ENCODE assay signal across 1 cellular context in the genomic region with DNA sequence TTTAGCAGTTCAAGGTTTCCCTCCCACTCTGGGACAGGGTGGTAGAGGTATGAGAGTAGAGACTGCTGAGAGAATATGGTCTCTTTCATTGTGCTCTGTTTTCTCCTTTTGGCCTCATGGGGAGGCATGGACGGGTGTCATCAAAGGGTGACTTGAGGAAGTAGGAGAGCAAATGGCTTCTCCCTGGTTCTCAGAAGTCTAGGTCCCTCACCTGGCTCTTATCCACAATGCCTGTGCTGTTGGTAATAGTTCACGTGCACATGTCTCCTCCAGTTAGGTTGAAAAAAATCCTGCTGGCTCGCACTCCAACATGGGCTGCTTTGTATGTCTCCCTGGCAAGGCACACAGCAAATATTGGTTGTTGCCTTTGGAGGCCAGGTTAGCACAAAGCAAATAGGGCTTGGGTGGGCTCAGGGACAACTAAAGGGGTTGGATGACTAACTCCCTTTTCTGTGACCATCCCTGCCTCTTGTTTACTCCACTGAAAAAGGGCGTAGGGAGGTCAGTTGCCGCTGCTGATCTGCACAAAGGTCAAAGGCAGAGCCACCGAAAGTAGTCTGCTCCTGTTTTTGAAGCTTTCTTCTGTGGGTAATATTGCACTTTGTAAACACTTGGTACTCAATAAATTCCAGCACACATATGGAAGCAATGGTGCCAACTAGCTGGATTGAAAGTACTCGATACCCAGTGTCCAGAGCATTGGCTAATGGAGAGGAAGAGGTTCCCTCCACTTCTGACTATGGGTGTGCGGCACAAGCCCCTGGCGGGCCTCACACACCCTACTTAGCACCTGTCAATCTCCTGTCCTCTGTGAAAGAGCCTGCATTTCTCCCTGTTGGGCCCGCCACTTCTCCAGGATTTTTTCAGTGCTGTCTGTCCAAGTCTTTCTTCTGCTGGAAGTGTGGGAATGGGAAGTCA.
TF ChIP-seq lines count a peak whose summit lies in the region.

No MANE protein-coding gene starts in this region.

TF ChIP-seq in HepG2, 621 proteins besides CTCF, POLR2A, EP300 and RAD21 (continued from another document and continues in another):
- TF ChIP-seq, protein P1, sequence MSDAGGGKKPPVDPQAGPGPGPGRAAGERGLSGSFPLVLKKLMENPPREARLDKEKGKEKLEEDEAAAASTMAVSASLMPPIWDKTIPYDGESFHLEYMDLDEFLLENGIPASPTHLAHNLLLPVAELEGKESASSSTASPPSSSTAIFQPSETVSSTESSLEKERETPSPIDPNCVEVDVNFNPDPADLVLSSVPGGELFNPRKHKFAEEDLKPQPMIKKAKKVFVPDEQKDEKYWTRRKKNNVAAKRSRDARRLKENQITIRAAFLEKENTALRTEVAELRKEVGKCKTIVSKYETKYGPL (CRISPR knock-in tag; IDR thresholded peaks at IDR 0.05): no peak
- TF ChIP-seq ZNF724P (CRISPR knock-in tag; IDR thresholded peaks at IDR 0.05; ENCODE audit: borderline replicate concordance): no peak
- TF ChIP-seq, protein P2, sequence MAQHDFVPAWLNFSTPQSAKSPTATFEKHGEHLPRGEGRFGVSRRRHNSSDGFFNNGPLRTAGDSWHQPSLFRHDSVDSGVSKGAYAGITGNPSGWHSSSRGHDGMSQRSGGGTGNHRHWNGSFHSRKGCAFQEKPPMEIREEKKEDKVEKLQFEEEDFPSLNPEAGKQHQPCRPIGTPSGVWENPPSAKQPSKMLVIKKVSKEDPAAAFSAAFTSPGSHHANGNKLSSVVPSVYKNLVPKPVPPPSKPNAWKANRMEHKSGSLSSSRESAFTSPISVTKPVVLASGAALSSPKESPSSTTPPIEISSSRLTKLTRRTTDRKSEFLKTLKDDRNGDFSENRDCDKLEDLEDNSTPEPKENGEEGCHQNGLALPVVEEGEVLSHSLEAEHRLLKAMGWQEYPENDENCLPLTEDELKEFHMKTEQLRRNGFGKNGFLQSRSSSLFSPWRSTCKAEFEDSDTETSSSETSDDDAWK (CRISPR knock-in tag; IDR thresholded peaks at IDR 0.05): no peak
- TF ChIP-seq, protein P3, sequence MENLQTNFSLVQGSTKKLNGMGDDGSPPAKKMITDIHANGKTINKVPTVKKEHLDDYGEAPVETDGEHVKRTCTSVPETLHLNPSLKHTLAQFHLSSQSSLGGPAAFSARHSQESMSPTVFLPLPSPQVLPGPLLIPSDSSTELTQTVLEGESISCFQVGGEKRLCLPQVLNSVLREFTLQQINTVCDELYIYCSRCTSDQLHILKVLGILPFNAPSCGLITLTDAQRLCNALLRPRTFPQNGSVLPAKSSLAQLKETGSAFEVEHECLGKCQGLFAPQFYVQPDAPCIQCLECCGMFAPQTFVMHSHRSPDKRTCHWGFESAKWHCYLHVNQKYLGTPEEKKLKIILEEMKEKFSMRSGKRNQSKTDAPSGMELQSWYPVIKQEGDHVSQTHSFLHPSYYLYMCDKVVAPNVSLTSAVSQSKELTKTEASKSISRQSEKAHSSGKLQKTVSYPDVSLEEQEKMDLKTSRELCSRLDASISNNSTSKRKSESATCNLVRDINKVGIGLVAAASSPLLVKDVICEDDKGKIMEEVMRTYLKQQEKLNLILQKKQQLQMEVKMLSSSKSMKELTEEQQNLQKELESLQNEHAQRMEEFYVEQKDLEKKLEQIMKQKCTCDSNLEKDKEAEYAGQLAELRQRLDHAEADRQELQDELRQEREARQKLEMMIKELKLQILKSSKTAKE (CRISPR knock-in tag; IDR thresholded peaks at IDR 0.05; ENCODE audit: borderline replicate concordance): peak; percentile 94
- TF ChIP-seq, protein P4, sequence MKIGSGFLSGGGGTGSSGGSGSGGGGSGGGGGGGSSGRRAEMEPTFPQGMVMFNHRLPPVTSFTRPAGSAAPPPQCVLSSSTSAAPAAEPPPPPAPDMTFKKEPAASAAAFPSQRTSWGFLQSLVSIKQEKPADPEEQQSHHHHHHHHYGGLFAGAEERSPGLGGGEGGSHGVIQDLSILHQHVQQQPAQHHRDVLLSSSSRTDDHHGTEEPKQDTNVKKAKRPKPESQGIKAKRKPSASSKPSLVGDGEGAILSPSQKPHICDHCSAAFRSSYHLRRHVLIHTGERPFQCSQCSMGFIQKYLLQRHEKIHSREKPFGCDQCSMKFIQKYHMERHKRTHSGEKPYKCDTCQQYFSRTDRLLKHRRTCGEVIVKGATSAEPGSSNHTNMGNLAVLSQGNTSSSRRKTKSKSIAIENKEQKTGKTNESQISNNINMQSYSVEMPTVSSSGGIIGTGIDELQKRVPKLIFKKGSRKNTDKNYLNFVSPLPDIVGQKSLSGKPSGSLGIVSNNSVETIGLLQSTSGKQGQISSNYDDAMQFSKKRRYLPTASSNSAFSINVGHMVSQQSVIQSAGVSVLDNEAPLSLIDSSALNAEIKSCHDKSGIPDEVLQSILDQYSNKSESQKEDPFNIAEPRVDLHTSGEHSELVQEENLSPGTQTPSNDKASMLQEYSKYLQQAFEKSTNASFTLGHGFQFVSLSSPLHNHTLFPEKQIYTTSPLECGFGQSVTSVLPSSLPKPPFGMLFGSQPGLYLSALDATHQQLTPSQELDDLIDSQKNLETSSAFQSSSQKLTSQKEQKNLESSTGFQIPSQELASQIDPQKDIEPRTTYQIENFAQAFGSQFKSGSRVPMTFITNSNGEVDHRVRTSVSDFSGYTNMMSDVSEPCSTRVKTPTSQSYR (CRISPR knock-in tag; IDR thresholded peaks at IDR 0.05; ENCODE audit: borderline replicate concordance): peak; percentile 59; the same call in 1 of the 2 replicates
- no peak for TF ChIP-seq ZFP36L2 (CRISPR knock-in tag; IDR thresholded peaks at IDR 0.05)
- no peak for TF ChIP-seq KLF13 (CRISPR knock-in tag; IDR thresholded peaks at IDR 0.05)
- TF ChIP-seq REXO4 (CRISPR knock-in tag; IDR thresholded peaks at IDR 0.05; ENCODE audit: borderline replicate concordance): no peak
- peak; percentile 97 for TF ChIP-seq ASH2L (IDR thresholded peaks at IDR 0.05; ENCODE audit: insufficient read length, low read depth, low read length)
- peak; percentile 75 for TF ChIP-seq NFIC (IDR thresholded peaks at IDR 0.05; ENCODE audit: low read length)
- TF ChIP-seq ZSCAN31 (CRISPR knock-in tag; IDR thresholded peaks at IDR 0.05; ENCODE audit: low read depth): no peak; the same call in 1 of the 2 replicates
- TF ChIP-seq, protein P5, sequence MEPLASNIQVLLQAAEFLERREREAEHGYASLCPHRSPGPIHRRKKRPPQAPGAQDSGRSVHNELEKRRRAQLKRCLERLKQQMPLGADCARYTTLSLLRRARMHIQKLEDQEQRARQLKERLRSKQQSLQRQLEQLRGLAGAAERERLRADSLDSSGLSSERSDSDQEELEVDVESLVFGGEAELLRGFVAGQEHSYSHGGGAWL (CRISPR knock-in tag; IDR thresholded peaks at IDR 0.05): 0 out of 2 replicates have a peak, but pooled peaks have one; percentile 44
- peak; percentile 85 for TF ChIP-seq MED1 (CRISPR knock-in tag; IDR thresholded peaks at IDR 0.05)
- peak; percentile 91 for TF ChIP-seq DPF2 (CRISPR knock-in tag; IDR thresholded peaks at IDR 0.05; ENCODE audit: borderline replicate concordance, low read depth)
- TF ChIP-seq, protein P6, sequence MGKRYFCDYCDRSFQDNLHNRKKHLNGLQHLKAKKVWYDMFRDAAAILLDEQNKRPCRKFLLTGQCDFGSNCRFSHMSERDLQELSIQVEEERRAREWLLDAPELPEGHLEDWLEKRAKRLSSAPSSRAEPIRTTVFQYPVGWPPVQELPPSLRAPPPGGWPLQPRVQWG (CRISPR knock-in tag; IDR thresholded peaks at IDR 0.05; ENCODE audit: borderline replicate concordance, low read depth): no peak
- TF ChIP-seq, protein P7, sequence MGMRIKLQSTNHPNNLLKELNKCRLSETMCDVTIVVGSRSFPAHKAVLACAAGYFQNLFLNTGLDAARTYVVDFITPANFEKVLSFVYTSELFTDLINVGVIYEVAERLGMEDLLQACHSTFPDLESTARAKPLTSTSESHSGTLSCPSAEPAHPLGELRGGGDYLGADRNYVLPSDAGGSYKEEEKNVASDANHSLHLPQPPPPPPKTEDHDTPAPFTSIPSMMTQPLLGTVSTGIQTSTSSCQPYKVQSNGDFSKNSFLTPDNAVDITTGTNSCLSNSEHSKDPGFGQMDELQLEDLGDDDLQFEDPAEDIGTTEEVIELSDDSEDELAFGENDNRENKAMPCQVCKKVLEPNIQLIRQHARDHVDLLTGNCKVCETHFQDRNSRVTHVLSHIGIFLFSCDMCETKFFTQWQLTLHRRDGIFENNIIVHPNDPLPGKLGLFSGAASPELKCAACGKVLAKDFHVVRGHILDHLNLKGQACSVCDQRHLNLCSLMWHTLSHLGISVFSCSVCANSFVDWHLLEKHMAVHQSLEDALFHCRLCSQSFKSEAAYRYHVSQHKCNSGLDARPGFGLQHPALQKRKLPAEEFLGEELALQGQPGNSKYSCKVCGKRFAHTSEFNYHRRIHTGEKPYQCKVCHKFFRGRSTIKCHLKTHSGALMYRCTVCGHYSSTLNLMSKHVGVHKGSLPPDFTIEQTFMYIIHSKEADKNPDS (CRISPR knock-in tag; IDR thresholded peaks at IDR 0.05): peak; percentile 54; the same call in 1 of the 2 replicates
- TF ChIP-seq ZNF776 (CRISPR knock-in tag; IDR thresholded peaks at IDR 0.05): no peak
- no peak for TF ChIP-seq CAMTA2 (CRISPR knock-in tag; IDR thresholded peaks at IDR 0.05; ENCODE audit: borderline replicate concordance)
- TF ChIP-seq, protein P8, sequence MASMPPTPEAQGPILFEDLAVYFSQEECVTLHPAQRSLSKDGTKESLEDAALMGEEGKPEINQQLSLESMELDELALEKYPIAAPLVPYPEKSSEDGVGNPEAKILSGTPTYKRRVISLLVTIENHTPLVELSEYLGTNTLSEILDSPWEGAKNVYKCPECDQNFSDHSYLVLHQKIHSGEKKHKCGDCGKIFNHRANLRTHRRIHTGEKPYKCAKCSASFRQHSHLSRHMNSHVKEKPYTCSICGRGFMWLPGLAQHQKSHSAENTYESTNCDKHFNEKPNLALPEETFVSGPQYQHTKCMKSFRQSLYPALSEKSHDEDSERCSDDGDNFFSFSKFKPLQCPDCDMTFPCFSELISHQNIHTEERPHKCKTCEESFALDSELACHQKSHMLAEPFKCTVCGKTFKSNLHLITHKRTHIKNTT (CRISPR knock-in tag; IDR thresholded peaks at IDR 0.05): no peak
- TF ChIP-seq MEF2D (CRISPR knock-in tag; IDR thresholded peaks at IDR 0.05): peak; percentile 90
- TF ChIP-seq PTBP1 (IDR thresholded peaks at IDR 0.05; ENCODE audit: low read depth, low read length, poor library complexity, severe bottlenecking): no peak
- no peak for TF ChIP-seq TP53 (CRISPR knock-in tag; conservative IDR thresholded peaks at IDR 0.05)
- 0 out of 2 replicates have a peak, but pooled peaks have one; percentile 40 for TF ChIP-seq CBFB (CRISPR knock-in tag; IDR thresholded peaks at IDR 0.05)
- TF ChIP-seq ZNF75D (CRISPR knock-in tag; IDR thresholded peaks at IDR 0.05; ENCODE audit: borderline replicate concordance): no peak
- TF ChIP-seq ZKSCAN8 (CRISPR knock-in tag; IDR thresholded peaks at IDR 0.05; ENCODE audit: borderline replicate concordance): peak; percentile 100
- peak; percentile 96; the same call in 1 of the 2 replicates for TF ChIP-seq ZNF614 (CRISPR knock-in tag; IDR thresholded peaks at IDR 0.05; ENCODE audit: borderline replicate concordance)
- TF ChIP-seq, protein P9, sequence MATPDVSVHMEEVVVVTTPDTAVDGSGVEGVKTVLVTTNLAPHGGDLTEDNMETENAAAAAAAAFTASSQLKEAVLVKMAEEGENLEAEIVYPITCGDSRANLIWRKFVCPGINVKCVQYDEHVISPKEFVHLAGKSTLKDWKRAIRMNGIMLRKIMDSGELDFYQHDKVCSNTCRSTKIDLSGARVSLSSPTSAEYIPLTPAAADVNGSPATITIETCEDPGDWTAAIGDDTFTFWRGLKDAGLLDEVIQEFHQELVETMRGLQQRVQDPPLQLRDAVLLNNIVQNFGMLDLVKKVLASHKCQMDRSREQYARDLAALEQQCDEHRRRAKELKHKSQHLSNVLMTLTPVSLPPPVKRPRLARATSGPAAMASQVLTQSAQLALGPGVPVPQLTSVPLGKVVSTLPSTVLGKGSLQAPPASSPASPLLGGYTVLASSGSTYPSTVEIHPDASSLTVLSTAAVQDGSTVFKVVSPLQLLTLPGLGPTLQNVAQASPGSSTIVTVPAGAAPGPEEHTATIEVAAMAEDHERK (CRISPR knock-in tag; IDR thresholded peaks at IDR 0.05; ENCODE audit: low read depth): no peak
- 0 out of 2 replicates have a peak, but pooled peaks have one; percentile 28 for TF ChIP-seq KDM5B (CRISPR knock-in tag; IDR thresholded peaks at IDR 0.05; ENCODE audit: borderline replicate concordance)
- no peak for TF ChIP-seq ZNF207 (IDR thresholded peaks at IDR 0.05; ENCODE audit: borderline replicate concordance)
- peak; percentile 65; the same call in 1 of the 2 replicates for TF ChIP-seq ZFY (CRISPR knock-in tag; IDR thresholded peaks at IDR 0.05)
- TF ChIP-seq, protein P10, sequence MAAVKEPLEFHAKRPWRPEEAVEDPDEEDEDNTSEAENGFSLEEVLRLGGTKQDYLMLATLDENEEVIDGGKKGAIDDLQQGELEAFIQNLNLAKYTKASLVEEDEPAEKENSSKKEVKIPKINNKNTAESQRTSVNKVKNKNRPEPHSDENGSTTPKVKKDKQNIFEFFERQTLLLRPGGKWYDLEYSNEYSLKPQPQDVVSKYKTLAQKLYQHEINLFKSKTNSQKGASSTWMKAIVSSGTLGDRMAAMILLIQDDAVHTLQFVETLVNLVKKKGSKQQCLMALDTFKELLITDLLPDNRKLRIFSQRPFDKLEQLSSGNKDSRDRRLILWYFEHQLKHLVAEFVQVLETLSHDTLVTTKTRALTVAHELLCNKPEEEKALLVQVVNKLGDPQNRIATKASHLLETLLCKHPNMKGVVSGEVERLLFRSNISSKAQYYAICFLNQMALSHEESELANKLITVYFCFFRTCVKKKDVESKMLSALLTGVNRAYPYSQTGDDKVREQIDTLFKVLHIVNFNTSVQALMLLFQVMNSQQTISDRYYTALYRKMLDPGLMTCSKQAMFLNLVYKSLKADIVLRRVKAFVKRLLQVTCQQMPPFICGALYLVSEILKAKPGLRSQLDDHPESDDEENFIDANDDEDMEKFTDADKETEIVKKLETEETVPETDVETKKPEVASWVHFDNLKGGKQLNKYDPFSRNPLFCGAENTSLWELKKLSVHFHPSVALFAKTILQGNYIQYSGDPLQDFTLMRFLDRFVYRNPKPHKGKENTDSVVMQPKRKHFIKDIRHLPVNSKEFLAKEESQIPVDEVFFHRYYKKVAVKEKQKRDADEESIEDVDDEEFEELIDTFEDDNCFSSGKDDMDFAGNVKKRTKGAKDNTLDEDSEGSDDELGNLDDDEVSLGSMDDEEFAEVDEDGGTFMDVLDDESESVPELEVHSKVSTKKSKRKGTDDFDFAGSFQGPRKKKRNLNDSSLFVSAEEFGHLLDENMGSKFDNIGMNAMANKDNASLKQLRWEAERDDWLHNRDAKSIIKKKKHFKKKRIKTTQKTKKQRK (IDR thresholded peaks at IDR 0.05; ENCODE audit: low read length): no peak
- TF ChIP-seq, protein P11, sequence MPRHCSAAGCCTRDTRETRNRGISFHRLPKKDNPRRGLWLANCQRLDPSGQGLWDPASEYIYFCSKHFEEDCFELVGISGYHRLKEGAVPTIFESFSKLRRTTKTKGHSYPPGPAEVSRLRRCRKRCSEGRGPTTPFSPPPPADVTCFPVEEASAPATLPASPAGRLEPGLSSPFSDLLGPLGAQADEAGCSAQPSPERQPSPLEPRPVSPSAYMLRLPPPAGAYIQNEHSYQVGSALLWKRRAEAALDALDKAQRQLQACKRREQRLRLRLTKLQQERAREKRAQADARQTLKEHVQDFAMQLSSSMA (CRISPR knock-in tag; IDR thresholded peaks at IDR 0.05): no peak
- peak; percentile 55 for TF ChIP-seq CEBPG (CRISPR knock-in tag; IDR thresholded peaks at IDR 0.05)
- no peak for TF ChIP-seq MLLT10 (CRISPR knock-in tag; IDR thresholded peaks at IDR 0.05)
- no peak for TF ChIP-seq ZNF138 (CRISPR knock-in tag; IDR thresholded peaks at IDR 0.05; ENCODE audit: low read depth)
- TF ChIP-seq ZNF136 (CRISPR knock-in tag; IDR thresholded peaks at IDR 0.05; ENCODE audit: low read depth): no peak
- peak; percentile 73 for TF ChIP-seq JUND (CRISPR knock-in tag; IDR thresholded peaks at IDR 0.05)
- no peak for TF ChIP-seq ZNF850 (CRISPR knock-in tag; conservative IDR thresholded peaks at IDR 0.05)
